In genomic region chr22:40180403-40180802, GRCh38 we compare ENCODE assay signal across 10 cellular contexts. TPM values are rescaled to one million over a fixed set of nuclear protein-coding genes. Genes with fewer than 3 reads are reported as not detected.
A peak's percentile ranks its signal among the peaks of the same experiment; 100 is the strongest.
DNase-seq lines count a peak whose midpoint lies in the region; ATAC-seq and TF ChIP-seq lines count a peak whose summit lies in the region.
"Had no signal": no experiment of that assay in that cellular context is flagged by ENCODE, and none has a peak within 500 bp of the region (broad histone marks: within the 10 kb centered on the region; RNA-seq: fewer than 3 reads in every experiment).

No MANE protein-coding gene starts in this region.

- CTCF ChIA-PET in AG04449 (lab: Yijun Ruan, JAX): interaction anchor here (2.9 kb wide), 1 partner anchor 13 kb away, joined by 18 read pairs; no protein-coding TSS in a partner anchor

- in situ Hi-C loops in astrocyte of the cerebellum (cut with HindIII; ENCODE audit: low sequenced_read_pairs): no loop called here

- H3K9me3 Mint-ChIP-seq in mesothelial cell of epicardium: no peaks in the 10 kb centered on the region

- H3K36me3 Mint-ChIP-seq in mesothelial cell of epicardium: peaks cover 2% of the 10 kb centered on the region

- H3K4me3 ChIP-seq in AG04449 (ENCODE audit: low read depth, low read length) (peak overlapping the region; percentile 37), HFF-Myc (replicated peaks; ENCODE audit: low read depth, low read length) (peak overlapping the region; percentile 62), astrocyte of the cerebellum (ENCODE audit: low read depth, low read length) (peak overlapping the region; percentile 76)

- peak overlapping the region; percentile 99 for H3K27ac Mint-ChIP-seq in mesothelial cell of epicardium

- POLR2A ChIA-PET in AG04449 (lab: Yijun Ruan, JAX): interaction anchor here (0.7 kb wide), 1 partner anchor 136 kb away, joined by 3 read pairs; no protein-coding TSS in a partner anchor

- peak overlapping the region; percentile 92 for H3K4me3 Mint-ChIP-seq in mesothelial cell of epicardium

- DNase-seq in AG04449 (ENCODE audit: low read depth, low spot score) (no peak), HFF-Myc (ENCODE audit: extremely low read depth, low read depth) (no peak), astrocyte of the cerebellum (ENCODE audit: low read depth) (no peak), mesothelial cell of epicardium (ENCODE audit: low spot score in 2 of 2, unreplicated experiment in 2 of 2) (no peak), SIG-M5 treated with dmso at 0.1 percent for 504 hours (lab: John Stamatoyannopoulos, UW; ENCODE audit: unreplicated experiment) (no peak)
- DNase-seq: aorta, SIG-M5 had no signal

- H3K4me1 Mint-ChIP-seq in mesothelial cell of epicardium: peaks cover 64% of the 10 kb centered on the region

- TF ChIP-seq CTCF in AG04449 (IDR thresholded peaks at IDR 0.05; ENCODE audit: insufficient read depth, low read length, missing control alignments) (no peak), HFF-Myc (IDR thresholded peaks at IDR 0.05; ENCODE audit: low read depth, low read length, missing control alignments) (no peak), astrocyte of the cerebellum (IDR thresholded peaks at IDR 0.05; ENCODE audit: low read depth, low read length, missing control alignments) (no peak), mesothelial cell of epicardium (IDR thresholded peaks at IDR 0.05; ENCODE audit: unreplicated experiment) (no peak)

- no peak for ATAC-seq in GM18520 (IDR thresholded peaks at IDR 0.05; ENCODE audit: unreplicated experiment)
- no peak for ATAC-seq in GM18858 (IDR thresholded peaks at IDR 0.05; ENCODE audit: unreplicated experiment)
- no peak for ATAC-seq in HG02973 (IDR thresholded peaks at IDR 0.05; ENCODE audit: unreplicated experiment)

- H3K27me3 Mint-ChIP-seq in mesothelial cell of epicardium (ENCODE audit: low read depth): no peaks in the 10 kb centered on the region

RNA-seq across cellular contexts. Expression of gene TNRC6B, which starts 2.7 kb away (rescaled TPM):
- 71.5 to 80.1 TPM (median 75.7 TPM) in 3 replicates for total RNA-seq in mesothelial cell of epicardium
